In genomic region chr2:229712125-229712524, GRCh38 we compare ENCODE assay signal across 17 cellular contexts. TPM values are rescaled to one million over a fixed set of nuclear protein-coding genes. Genes with fewer than 3 reads are reported as not detected.
A peak's percentile ranks its signal among the peaks of the same experiment; 100 is the strongest.
DNase-seq lines count a peak whose midpoint lies in the region; ATAC-seq and TF ChIP-seq lines count a peak whose summit lies in the region.
"Had no signal": no experiment of that assay in that cellular context is flagged by ENCODE, and none has a peak within 500 bp of the region (broad histone marks: within the 10 kb centered on the region; RNA-seq: fewer than 3 reads in every experiment).

No MANE protein-coding gene starts in this region.

- H3K4me3 ChIP-seq in AG04450 (ENCODE audit: low read depth, low read length) (no peak overlapping the region), GM12865 (ENCODE audit: low read depth, low read length) (no peak overlapping the region), PC-3 (ENCODE audit: low read length) (no peak overlapping the region)
- H3K4me3 ChIP-seq: ovary had no signal

- no peaks in the 10 kb centered on the region for H3K9me2 ChIP-seq in PC-3 (replicated peaks; ENCODE audit: low read length)

- H3K4me2 ChIP-seq in PC-3 (ENCODE audit: low read length) = no peak overlapping the region

- H3K9ac ChIP-seq in PC-3 (ENCODE audit: low read length) = no peak overlapping the region

- H3K4me1 ChIP-seq in PC-3 (ENCODE audit: insufficient read depth, low read length) = peaks cover 6% of the 10 kb centered on the region; the same call in 1 of the 2 replicates

- H3K9me3 ChIP-seq in AG04450 (ENCODE audit: control insufficient read depth, insufficient read depth, low read length) = no peaks in the 10 kb centered on the region; the same call in 1 of the 2 replicates
- H3K9me3 ChIP-seq in PC-3 (ENCODE audit: low read length) = no peaks in the 10 kb centered on the region
- H3K9me3 ChIP-seq: adrenal gland, ovary had no signal

- H3K27ac ChIP-seq in AG04450 (ENCODE audit: low read depth, low read length) (no peak overlapping the region), PC-3 (ENCODE audit: low read length) (no peak overlapping the region)
- H3K27ac ChIP-seq: ovary had no signal

- peaks cover 45% of the 10 kb centered on the region for H3K27me3 ChIP-seq in AG04450 (ENCODE audit: control insufficient read depth, insufficient read depth, low read length)
- peaks cover 61% of the 10 kb centered on the region for H3K27me3 ChIP-seq in PC-3 (ENCODE audit: low read length)

- ATAC-seq in PC-3 (no peak), GM19452 (IDR thresholded peaks at IDR 0.05; ENCODE audit: unreplicated experiment) (no peak)
- ATAC-seq: Right ventricle myocardium inferior; stimulated activated naive CD8-positive, alpha-beta T cell treated with anti-CD3 and anti-CD28 coated beads, Interleukin-15, Interleukin-2, amounts not matched to agents 100 U/mL and 50 U/mL, for 24 hours had no signal

- DNase-seq in AG04450 (ENCODE audit: low read depth, low spot score) = no peak
- DNase-seq in GM12865 (ENCODE audit: low read depth) = peak; percentile 3
- DNase-seq in PC-3 = peak; percentile 26
- peak; percentile 7 for DNase-seq in fibroblast of gingiva (ENCODE audit: low read depth)
- no peak for DNase-seq in NK-92 treated with Interleukin-12 subunit alpha and Interleukin-12 subunit beta, amount 100 ng/mL, for 24 hours (lab: John Stamatoyannopoulos, UW)
- no peak for DNase-seq in stimulated activated CD4-positive, alpha-beta T cell treated with anti-CD3 and anti-CD28 coated beads, Interleukin-2, amount 100 ng/mL, for 48 hours
- no peak for DNase-seq in stimulated activated CD4-positive, alpha-beta T cell treated with anti-CD3 and anti-CD28 coated beads, Interleukin-4, amount 100 ng/mL, for 24 hours
- DNase-seq: adrenal gland; COR-L47; effector CD4-positive, alpha-beta T cell; hippocampal formation; NCI-H345; ovary; stimulated activated naive CD8-positive, alpha-beta T cell treated with anti-CD3 and anti-CD28 coated beads, Interleukin-15, Interleukin-2, amounts not matched to agents 100 U/mL and 50 U/mL, for 24 hours had no signal

- intact Hi-C loops in PC-3 (cut with micrococcal nuclease) = loop anchor here (10.0 kb wide), 2 partner anchors 367 to 1817 kb away; no protein-coding TSS in a partner anchor

- no TSS peak for BruUV-seq in PC-3 (replicated peaks; lab: Mats Ljungman, UMichigan)

- no peak overlapping the region for H2AFZ ChIP-seq in PC-3 (ENCODE audit: low read length)

- H3K36me3 ChIP-seq in PC-3 (ENCODE audit: low read depth, low read length) = no peaks in the 10 kb centered on the region
- H3K36me3 ChIP-seq: adrenal gland, ovary had no signal

- POLR2A ChIA-PET in AG04450 (lab: Yijun Ruan, JAX) = no interaction called here
- POLR2A ChIA-PET in PC-3 (lab: Charles Lee; ENCODE audit: unreplicated experiment) = no interaction called here

- no peaks in the 10 kb centered on the region for H3K79me2 ChIP-seq in PC-3 (ENCODE audit: low read length)

- peak; percentile 19; the same call in 1 of the 2 replicates for TF ChIP-seq CTCF in AG04450 (IDR thresholded peaks at IDR 0.05; ENCODE audit: low read depth, low read length)
- no peak for TF ChIP-seq CTCF in GM12865 (IDR thresholded peaks at IDR 0.05; ENCODE audit: insufficient read depth, low read depth, low read length, missing control alignments)
- peak; percentile 49 for TF ChIP-seq CTCF in PC-3 (conservative IDR thresholded peaks at IDR 0.05; ENCODE audit: low read depth, low read length)

- no peaks in the 10 kb centered on the region for H4K20me1 ChIP-seq in PC-3 (ENCODE audit: low read length)

- no peaks in the 10 kb centered on the region for H3F3A ChIP-seq in PC-3 (ENCODE audit: low read length, unreplicated experiment)

- CTCF ChIA-PET in AG04450 (lab: Charles Lee) = interaction anchor here (0.6 to 1.4 kb wide), 5 partner anchors 14 to 1822 kb away, joined by 3 to 5 read pairs (median 4); no protein-coding TSS in a partner anchor
- CTCF ChIA-PET in PC-3 (lab: Charles Lee) = interaction anchor here (0.5 to 1.0 kb wide), 5 partner anchors 125 to 448 kb away, joined by 3 to 7 read pairs (median 4); no protein-coding TSS in a partner anchor

RNA-seq across cellular contexts. Expression of gene DNER, which starts 2.2 kb away (rescaled TPM):
- 0.05 TPM in 1 of 2 replicates, not detected in the other for polyA plus RNA-seq in AG04450 (2011; rRNA removed)
- 0.09 TPM in 1 of 2 replicates, not detected in the other for polyA minus RNA-seq in AG04450 (2011; rRNA and poly(A)+ RNA removed)
- 1.1 and 4.0 TPM in 2 replicates for total RNA-seq in PC-3 (2014; rRNA removed)
- total RNA-seq: liver had no signal

Comparison
In these comparisons a context has a peak if more than half of its experiments do, and no peak if none do; other contexts are left out.
1. DNase-seq: peak in GM12865 (single experiment), PC-3 (single experiment) and fibroblast of gingiva (single experiment); none in AG04450 (single experiment), NK-92 treated with Interleukin-12 subunit alpha and Interleukin-12 subunit beta, amount 100 ng/mL, for 24 hours (single experiment), stimulated activated CD4-positive, alpha-beta T cell treated with anti-CD3 and anti-CD28 coated beads, Interleukin-2, amount 100 ng/mL, for 48 hours (0 of 2) and stimulated activated CD4-positive, alpha-beta T cell treated with anti-CD3 and anti-CD28 coated beads, Interleukin-4, amount 100 ng/mL, for 24 hours (single experiment).